Comparison of ENCODE assay signal across 12 cellular contexts in genomic region chr12:53739285-53740129, GRCh38. TPM values are rescaled to one million over a fixed set of nuclear protein-coding genes. Genes with fewer than 3 reads are reported as not detected.
A peak's percentile ranks its signal among the peaks of the same experiment; 100 is the strongest.
DNase-seq lines count a peak whose midpoint lies in the region; ATAC-seq and TF ChIP-seq lines count a peak whose summit lies in the region.
"Had no signal": no experiment of that assay in that cellular context is flagged by ENCODE, and none has a peak within 500 bp of the region (broad histone marks: within the 10 kb centered on the region; RNA-seq: fewer than 3 reads in every experiment).

No MANE protein-coding gene starts in this region.

- no peak overlapping the region for H3K27ac ChIP-seq in CD4-positive, CD25-positive, alpha-beta regulatory T cell (ENCODE audit: insufficient read depth, low read length, poor library complexity, severe bottlenecking)
- H3K27ac ChIP-seq in cingulate gyrus (ENCODE audit: low read depth, low read length) = peak overlapping the region; percentile 69
- H3K27ac ChIP-seq: VCaP had no signal

- H3K27ac Mint-ChIP-seq in CD4-positive, CD25-positive, alpha-beta regulatory T cell = peak overlapping the region in 1 of 3 donors; percentile 47
- H3K27ac Mint-ChIP-seq in HFFc6 = no peak overlapping the region
- no peak overlapping the region for H3K27ac Mint-ChIP-seq in natural killer cell treated with Interleukin-12 subunit alpha and Interleukin-12 subunit beta and Interleukin-15 and Interleukin-18, amount 100 ng/mL, for 72 hours

- H3K36me3 ChIP-seq in CD4-positive, CD25-positive, alpha-beta regulatory T cell (ENCODE audit: control insufficient read depth, insufficient read depth, low read length) = no peaks in the 10 kb centered on the region

- no peak for ATAC-seq in CD4-positive, CD25-positive, alpha-beta regulatory T cell (ENCODE audit: low read depth in 2 of 2)
- no peak for ATAC-seq in natural killer cell treated with Interleukin-12 subunit alpha and Interleukin-12 subunit beta and Interleukin-15 and Interleukin-18, amount 100 ng/mL, for 72 hours
- ATAC-seq in GM21529 (IDR thresholded peaks at IDR 0.05; ENCODE audit: unreplicated experiment) (no peak), HG02884 (IDR thresholded peaks at IDR 0.05; ENCODE audit: unreplicated experiment) (no peak)

- no peaks in the 10 kb centered on the region for H3K36me3 Mint-ChIP-seq in CD4-positive, CD25-positive, alpha-beta regulatory T cell
- H3K36me3 Mint-ChIP-seq in HFFc6 (ENCODE audit: low read depth) = no peaks in the 10 kb centered on the region
- H3K36me3 Mint-ChIP-seq in natural killer cell treated with Interleukin-12 subunit alpha and Interleukin-12 subunit beta and Interleukin-15 and Interleukin-18, amount 100 ng/mL, for 72 hours = no peaks in the 10 kb centered on the region

- no peaks in the 10 kb centered on the region for H3K9me3 ChIP-seq in CD4-positive, CD25-positive, alpha-beta regulatory T cell (ENCODE audit: control insufficient read depth in 2 of 2, low read length in 2 of 2)

- H3K9me3 Mint-ChIP-seq in CD4-positive, CD25-positive, alpha-beta regulatory T cell = peaks cover 0 to 2% (median 0%) of the 10 kb centered on the region in 7 donors
- H3K9me3 Mint-ChIP-seq in HFFc6 = no peaks in the 10 kb centered on the region
- no peaks in the 10 kb centered on the region for H3K9me3 Mint-ChIP-seq in natural killer cell treated with Interleukin-12 subunit alpha and Interleukin-12 subunit beta and Interleukin-15 and Interleukin-18, amount 100 ng/mL, for 72 hours

- peaks cover 86% of the 10 kb centered on the region for H3K27me3 Mint-ChIP-seq in CD4-positive, CD25-positive, alpha-beta regulatory T cell
- peaks cover 58% of the 10 kb centered on the region for H3K27me3 Mint-ChIP-seq in HFFc6 (ENCODE audit: insufficient read depth)
- peaks cover 48 to 67% of the 10 kb centered on the region in 2 donors for H3K27me3 Mint-ChIP-seq in natural killer cell treated with Interleukin-12 subunit alpha and Interleukin-12 subunit beta and Interleukin-15 and Interleukin-18, amount 100 ng/mL, for 72 hours

- H3K4me3 Mint-ChIP-seq in CD4-positive, CD25-positive, alpha-beta regulatory T cell = peak overlapping the region; percentile 37 to 86 (median 60)
- peak overlapping the region; percentile 36; the same call in 1 of the 2 replicates for H3K4me3 Mint-ChIP-seq in HFFc6
- peak overlapping the region; percentile 47 for H3K4me3 Mint-ChIP-seq in natural killer cell treated with Interleukin-12 subunit alpha and Interleukin-12 subunit beta and Interleukin-15 and Interleukin-18, amount 100 ng/mL, for 72 hours

- no peak for DNase-seq in CD4-positive, CD25-positive, alpha-beta regulatory T cell
- no peak for DNase-seq in HFFc6
- DNase-seq in natural killer cell treated with Interleukin-12 subunit alpha and Interleukin-12 subunit beta and Interleukin-15 and Interleukin-18, amount 100 ng/mL, for 72 hours (ENCODE audit: low spot score) = no peak
- no peak for DNase-seq in AG08395 (ENCODE audit: low spot score)
- DNase-seq in NCI-H2196 (lab: John Stamatoyannopoulos, UW; ENCODE audit: unreplicated experiment) = no peak
- DNase-seq: GF-D8, NCI-H510A had no signal

- no peak for TF ChIP-seq CTCF in HFFc6 (IDR thresholded peaks at IDR 0.05)

- peak overlapping the region; percentile 13 for H3K4me3 ChIP-seq in CD4-positive, CD25-positive, alpha-beta regulatory T cell (ENCODE audit: low read depth, low read length)

- peaks cover 60% of the 10 kb centered on the region for H3K27me3 ChIP-seq in CD4-positive, CD25-positive, alpha-beta regulatory T cell (ENCODE audit: control insufficient read depth, insufficient read depth, low read length)

- H3K4me1 ChIP-seq in CD4-positive, CD25-positive, alpha-beta regulatory T cell (ENCODE audit: control insufficient read depth, insufficient read depth, low read length, poor library complexity, severe bottlenecking) = peaks cover 23% of the 10 kb centered on the region

- H3K4me1 Mint-ChIP-seq in CD4-positive, CD25-positive, alpha-beta regulatory T cell = peaks cover 0 to 23% (median 16%) of the 10 kb centered on the region in 4 donors
- no peaks in the 10 kb centered on the region for H3K4me1 Mint-ChIP-seq in HFFc6 (ENCODE audit: low read depth)
- peaks cover 9 to 14% of the 10 kb centered on the region in 2 donors for H3K4me1 Mint-ChIP-seq in natural killer cell treated with Interleukin-12 subunit alpha and Interleukin-12 subunit beta and Interleukin-15 and Interleukin-18, amount 100 ng/mL, for 72 hours (ENCODE audit: low read depth in 2 of 2)

RNA-seq across cellular contexts. Expression of gene CALCOCO1, which starts 12.3 kb away (rescaled TPM):
- 209 TPM for total RNA-seq in CD4-positive, CD25-positive, alpha-beta regulatory T cell
- polyA plus RNA-seq in CD4-positive, CD25-positive, alpha-beta regulatory T cell = 100 to 1,000 TPM in 3 of 4 donors, 10 to 100 TPM in 1; 91.5 to 119 (median 112) TPM
- 10 to 100 TPM; 77.3 to 99.3 (median 87.2) TPM for total RNA-seq in HFFc6 (2021; fragmentation: NEBNext Ultra II Directional; extraction: Animal tissue kit (Norgen Biotek cat#: 25700))
- 10 to 100 TPM; 39.0 to 79.8 TPM for total RNA-seq in natural killer cell treated with Interleukin-12 subunit alpha and Interleukin-12 subunit beta and Interleukin-15 and Interleukin-18, amount 100 ng/mL, for 72 hours

RNA-seq across cellular contexts. Expression of gene CISTR, which starts 12.3 kb away (rescaled TPM):
- total RNA-seq in CD4-positive, CD25-positive, alpha-beta regulatory T cell = not detected
- not detected for polyA plus RNA-seq in CD4-positive, CD25-positive, alpha-beta regulatory T cell
- not detected for total RNA-seq in HFFc6 (2021; fragmentation: NEBNext Ultra II Directional; extraction: Animal tissue kit (Norgen Biotek cat#: 25700))
- not detected for total RNA-seq in natural killer cell treated with Interleukin-12 subunit alpha and Interleukin-12 subunit beta and Interleukin-15 and Interleukin-18, amount 100 ng/mL, for 72 hours
- total RNA-seq: cerebellum had no signal
